In genomic region chr13:22561581-22561980, GRCh38 we compare ENCODE assay signal across 28 cellular contexts.
A peak's percentile ranks its signal among the peaks of the same experiment; 100 is the strongest.
DNase-seq lines count a peak whose midpoint lies in the region; FAIRE-seq and TF ChIP-seq lines count a peak whose summit lies in the region.
"Had no signal": no experiment of that assay in that cellular context is flagged by ENCODE, and none has a peak within 500 bp of the region (broad histone marks: within the 10 kb centered on the region; RNA-seq: fewer than 3 reads in every experiment).

No MANE protein-coding gene starts in this region.

- H3K27me3 Mint-ChIP-seq in mesothelial cell of epicardium (ENCODE audit: low read depth) (no peaks in the 10 kb centered on the region), chondrocyte (ENCODE audit: low read depth) (no peaks in the 10 kb centered on the region)
- H3K27me3 Mint-ChIP-seq in activated naive CD4-positive, alpha-beta T cell treated with anti-CD3 and anti-CD28 coated beads for 36 hours (ENCODE audit: low read depth), result no peaks in the 10 kb centered on the region
- H3K27me3 Mint-ChIP-seq: activated naive CD4-positive, alpha-beta T cell treated with anti-CD3 and anti-CD28 coated beads, Interleukin-2, amount 50 U/mL, for 24 hours; memory B cell had no signal

- CTCF ChIA-PET in activated naive CD4-positive, alpha-beta T cell treated with anti-CD3 and anti-CD28 coated beads for 36 hours (lab: Charles Lee), result no interaction called here

- H3K4me3 Mint-ChIP-seq in mesothelial cell of epicardium (no peak overlapping the region), chondrocyte (ENCODE audit: unreplicated experiment) (no peak overlapping the region)
- H3K4me3 Mint-ChIP-seq in activated naive CD4-positive, alpha-beta T cell treated with anti-CD3 and anti-CD28 coated beads for 36 hours, result no peak overlapping the region
- H3K4me3 Mint-ChIP-seq: activated naive CD4-positive, alpha-beta T cell treated with anti-CD3 and anti-CD28 coated beads, Interleukin-2, amount 50 U/mL, for 24 hours; endodermal cell; memory B cell had no signal

- H3K27ac Mint-ChIP-seq in mesothelial cell of epicardium (no peak overlapping the region), chondrocyte (ENCODE audit: unreplicated experiment) (no peak overlapping the region)
- H3K27ac Mint-ChIP-seq in activated naive CD4-positive, alpha-beta T cell treated with anti-CD3 and anti-CD28 coated beads for 36 hours, result no peak overlapping the region
- H3K27ac Mint-ChIP-seq: activated naive CD4-positive, alpha-beta T cell treated with anti-CD3 and anti-CD28 coated beads, Interleukin-2, amount 50 U/mL, for 24 hours; endodermal cell; memory B cell had no signal

- H3K4me3 ChIP-seq in bronchial epithelial cell (ENCODE audit: low read depth, low read length), result no peak overlapping the region
- H3K4me3 ChIP-seq: ascending aorta, BLaER1, heart left ventricle, Peyer's patch, prostate gland had no signal

- TF ChIP-seq CTCF in bronchial epithelial cell (IDR thresholded peaks at IDR 0.05; ENCODE audit: insufficient read depth, low read length, severe bottlenecking) (no peak), mesothelial cell of epicardium (IDR thresholded peaks at IDR 0.05; ENCODE audit: unreplicated experiment) (no peak), chondrocyte (IDR thresholded peaks at IDR 0.05) (no peak)

- no peak for FAIRE-seq in bronchial epithelial cell (lab: Jason Lieb, UNC)
- FAIRE-seq: GM12891, HTR-8/SVneo had no signal

- intact Hi-C loops in activated naive CD4-positive, alpha-beta T cell treated with anti-CD3 and anti-CD28 coated beads for 36 hours (cut with micrococcal nuclease), result no loop called here

- no peaks in the 10 kb centered on the region for H3K27me3 ChIP-seq in bronchial epithelial cell (ENCODE audit: control insufficient read depth, insufficient read depth, low read length)
- H3K27me3 ChIP-seq: ascending aorta, BLaER1, foreskin keratinocyte, heart left ventricle, neutrophil, Peyer's patch had no signal

- peaks cover 16% of the 10 kb centered on the region for H3K4me1 Mint-ChIP-seq in mesothelial cell of epicardium
- H3K4me1 Mint-ChIP-seq in chondrocyte (ENCODE audit: low read depth), result peaks cover 9% of the 10 kb centered on the region
- H3K4me1 Mint-ChIP-seq in activated naive CD4-positive, alpha-beta T cell treated with anti-CD3 and anti-CD28 coated beads for 36 hours (ENCODE audit: low read depth), result no peaks in the 10 kb centered on the region
- H3K4me1 Mint-ChIP-seq: activated naive CD4-positive, alpha-beta T cell treated with anti-CD3 and anti-CD28 coated beads, Interleukin-2, amount 50 U/mL, for 24 hours; endodermal cell; memory B cell had no signal

- DNase-seq in DMS53 (lab: John Stamatoyannopoulos, UW), result peak; percentile 72
- peak; percentile 85 for DNase-seq in NCI-H1092 treated with DMSO at 0.1 percent for 48 hours (lab: John Stamatoyannopoulos, UW)
- peak; percentile 43 for DNase-seq in NCI-H524 treated with DMSO at 0.1 percent for 48 hours (lab: John Stamatoyannopoulos, UW)
- DNase-seq in bronchial epithelial cell (ENCODE audit: low read depth), result peak; percentile 20
- DNase-seq in mesothelial cell of epicardium (ENCODE audit: low spot score in 2 of 2, unreplicated experiment in 2 of 2), result no peak
- DNase-seq in inferior parietal cortex (ENCODE audit: extremely low spot score), result no peak
- DNase-seq in chondrocyte (ENCODE audit: low spot score), result no peak
- no peak for DNase-seq in activated naive CD4-positive, alpha-beta T cell treated with anti-CD3 and anti-CD28 coated beads for 36 hours
- DNase-seq: activated CD4-positive, alpha-beta T cell treated with anti-CD3 and anti-CD28 coated beads, Interleukin-2, amount 50 U/mL, for 4 hours; activated CD4-positive, CD25-positive, alpha-beta regulatory T cell; caudate nucleus; endodermal cell; heart left ventricle; KBM-7; NCI-H146; NCI-H446 treated with DMSO at 0.1 percent for 48 hours; Peyer's patch; stimulated activated naive CD4-positive, alpha-beta T cell; T-helper 1 cell had no signal

- H3K36me3 Mint-ChIP-seq in mesothelial cell of epicardium (peaks cover 15% of the 10 kb centered on the region), chondrocyte (ENCODE audit: low read depth) (no peaks in the 10 kb centered on the region)
- H3K36me3 Mint-ChIP-seq in activated naive CD4-positive, alpha-beta T cell treated with anti-CD3 and anti-CD28 coated beads for 36 hours (ENCODE audit: low read depth), result no peaks in the 10 kb centered on the region
- H3K36me3 Mint-ChIP-seq: activated naive CD4-positive, alpha-beta T cell treated with anti-CD3 and anti-CD28 coated beads, Interleukin-2, amount 50 U/mL, for 24 hours; memory B cell had no signal

- peaks cover 26% of the 10 kb centered on the region for H3K9me3 Mint-ChIP-seq in mesothelial cell of epicardium
- H3K9me3 Mint-ChIP-seq in chondrocyte (ENCODE audit: low read depth), result peaks cover 9% of the 10 kb centered on the region
- peaks cover 7% of the 10 kb centered on the region for H3K9me3 Mint-ChIP-seq in activated naive CD4-positive, alpha-beta T cell treated with anti-CD3 and anti-CD28 coated beads for 36 hours

- H3K36me3 ChIP-seq in bronchial epithelial cell (ENCODE audit: control insufficient read depth, insufficient read depth, low read length), result no peaks in the 10 kb centered on the region
- H3K36me3 ChIP-seq: ascending aorta, BLaER1, heart left ventricle, neutrophil, Peyer's patch, prostate gland had no signal

Comparison
In these comparisons a context has a peak if more than half of its experiments do, and no peak if none do; other contexts are left out.
1. DNase-seq: peak in DMS53 (single experiment), NCI-H1092 treated with DMSO at 0.1 percent for 48 hours (single experiment), NCI-H524 treated with DMSO at 0.1 percent for 48 hours (single experiment) and bronchial epithelial cell (single experiment); none in mesothelial cell of epicardium (0 of 2), inferior parietal cortex (single experiment), chondrocyte (single experiment) and activated naive CD4-positive, alpha-beta T cell treated with anti-CD3 and anti-CD28 coated beads for 36 hours (single experiment).